25 cellular contexts compared by ENCODE assay signal in genomic region chr12:101110856-101111255, GRCh38.
"Had no signal": no experiment of that assay in that cellular context is flagged by ENCODE, and none has a peak within 500 bp of the region (broad histone marks: within the 10 kb centered on the region; RNA-seq: fewer than 3 reads in every experiment).

No MANE protein-coding gene starts in this region.

- H3K4me1 ChIP-seq: adrenal gland, body of pancreas, esophagus squamous epithelium, heart left ventricle had no signal

- H3K9me3 ChIP-seq: adrenal gland, body of pancreas, esophagus squamous epithelium had no signal

- H3K36me3 ChIP-seq: adrenal gland, esophagus squamous epithelium, heart left ventricle, WERI-Rb-1 had no signal

- DNase-seq: activated B cell treated with CpG ODN at 0.5 μM for 24 hours; activated CD4-positive, alpha-beta T cell treated with anti-CD3 and anti-CD28 coated beads, Interleukin-2, amount 10 ng/mL, durations not matched to agents 7 days and 5 days; activated CD4-positive, alpha-beta T cell treated with anti-CD3 and anti-CD28 coated beads, Interleukin-2, amount 50 U/mL, for 48 hours; activated CD8-positive, alpha-beta memory T cell treated with anti-CD3 and anti-CD28 coated beads for 24 hours; activated CD8-positive, alpha-beta T cell treated with anti-CD3 and anti-CD28 coated beads for 36 hours; activated effector memory CD4-positive, alpha-beta T cell treated with anti-CD3 and anti-CD28 coated beads, Interleukin-2, amount 50 U/mL, for 16 hours; activated naive CD4-positive, alpha-beta T cell treated with anti-CD3 and anti-CD28 coated beads for 36 hours; activated naive CD8-positive, alpha-beta T cell treated with anti-CD3 and anti-CD28 coated beads for 36 hours; activated naive CD8-positive, alpha-beta T cell treated with anti-CD3 and anti-CD28 coated beads, Interleukin-2, amount 50 U/mL, for 24 hours; activated T-cell treated with anti-CD3 and anti-CD28 coated beads, Interleukin-2, amount 50 U/mL, for 4 hours; adrenal gland; aorta; body of pancreas; cortex of kidney; dermis blood vessel endothelial cell; effector CD4-positive, alpha-beta T cell; effector memory CD8-positive, alpha-beta T cell; esophagus squamous epithelium; foreskin fibroblast; glutamatergic neuron; heart left ventricle; T-cell; T1000; WERI-Rb-1 had no signal

- H3K27me3 ChIP-seq: adrenal gland, body of pancreas, esophagus squamous epithelium, heart left ventricle had no signal

- H3K27ac ChIP-seq: adrenal gland, body of pancreas, epithelial cell of prostate, esophagus squamous epithelium, heart left ventricle, WERI-Rb-1 had no signal

- H3K4me3 ChIP-seq: adrenal gland, body of pancreas, esophagus squamous epithelium, heart left ventricle had no signal
